24 cellular contexts compared by ENCODE assay signal in the genomic region with DNA sequence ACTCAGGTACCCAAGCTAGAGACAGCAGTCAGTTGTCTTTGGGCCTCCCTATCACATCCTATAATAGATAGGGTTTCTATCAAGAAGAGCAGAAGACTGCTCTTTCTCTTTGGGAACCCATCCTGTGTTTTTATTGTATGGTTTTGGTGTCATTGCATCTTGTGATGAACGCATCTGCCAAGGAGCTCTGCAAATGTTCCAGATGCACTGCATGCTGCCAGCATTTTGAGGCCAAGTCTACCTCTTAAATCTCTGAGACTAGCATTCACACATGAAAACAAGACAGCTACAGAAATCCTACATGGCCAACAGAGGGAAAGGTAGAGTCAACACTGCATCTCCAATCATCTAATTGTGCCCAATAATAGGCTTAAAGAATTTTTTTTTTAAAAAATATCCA. TPM values are rescaled to one million over a fixed set of nuclear protein-coding genes. Genes with fewer than 3 reads are reported as not detected.
"Had no signal": no experiment of that assay in that cellular context is flagged by ENCODE, and none has a peak within 500 bp of the region (broad histone marks: within the 10 kb centered on the region; RNA-seq: fewer than 3 reads in every experiment).

No MANE protein-coding gene starts in this region.

- ATAC-seq: gastrocnemius medialis; heart right ventricle; left cardiac atrium; left lung; left ventricle myocardium superior; lower lobe of right lung; naive thymus-derived CD4-positive, alpha-beta T cell had no signal

- FAIRE-seq: colon, endothelial cell of umbilical vein, islet of Langerhans, keratinocyte had no signal

- H3K27me3 ChIP-seq: dorsolateral prefrontal cortex, esophagus muscularis mucosa, gastrocnemius medialis, heart right ventricle, left lung had no signal

- H3K9me3 ChIP-seq: esophagus muscularis mucosa, gastrocnemius medialis, heart right ventricle, left lung, lower lobe of right lung had no signal

- DNase-seq: dermis blood vessel endothelial cell; effector CD4-positive, alpha-beta T cell; effector memory CD4-positive, alpha-beta T cell; foreskin fibroblast; foreskin melanocyte; gastrocnemius medialis; glutamatergic neuron; head of caudate nucleus; heart right ventricle; left cardiac atrium; left lung; left ventricle myocardium superior; lower lobe of right lung; mesenchymal stem cell; naive thymus-derived CD4-positive, alpha-beta T cell had no signal

- H3K4me3 ChIP-seq: coronary artery, dorsolateral prefrontal cortex, esophagus muscularis mucosa, gastrocnemius medialis, heart right ventricle, left lung, lower lobe of right lung had no signal

- H3K36me3 ChIP-seq: gastrocnemius medialis, left lung had no signal

- H3K4me1 ChIP-seq: esophagus muscularis mucosa, gastrocnemius medialis, left lung, lower lobe of right lung had no signal

- H3K27ac ChIP-seq: coronary artery, esophagus muscularis mucosa, gastrocnemius medialis, heart right ventricle, left lung, lower lobe of right lung had no signal

RNA-seq across cellular contexts. Expression of a gene that starts 20.0 kb away (rescaled TPM):
- total RNA-seq: dermis blood vessel endothelial cell, endothelial cell of umbilical vein, glomerular endothelial cell, left ventricle myocardium superior, lung microvascular endothelial cell had no signal
- polyA plus RNA-seq: naive thymus-derived CD4-positive, alpha-beta T cell had no signal
